In the genomic region with DNA sequence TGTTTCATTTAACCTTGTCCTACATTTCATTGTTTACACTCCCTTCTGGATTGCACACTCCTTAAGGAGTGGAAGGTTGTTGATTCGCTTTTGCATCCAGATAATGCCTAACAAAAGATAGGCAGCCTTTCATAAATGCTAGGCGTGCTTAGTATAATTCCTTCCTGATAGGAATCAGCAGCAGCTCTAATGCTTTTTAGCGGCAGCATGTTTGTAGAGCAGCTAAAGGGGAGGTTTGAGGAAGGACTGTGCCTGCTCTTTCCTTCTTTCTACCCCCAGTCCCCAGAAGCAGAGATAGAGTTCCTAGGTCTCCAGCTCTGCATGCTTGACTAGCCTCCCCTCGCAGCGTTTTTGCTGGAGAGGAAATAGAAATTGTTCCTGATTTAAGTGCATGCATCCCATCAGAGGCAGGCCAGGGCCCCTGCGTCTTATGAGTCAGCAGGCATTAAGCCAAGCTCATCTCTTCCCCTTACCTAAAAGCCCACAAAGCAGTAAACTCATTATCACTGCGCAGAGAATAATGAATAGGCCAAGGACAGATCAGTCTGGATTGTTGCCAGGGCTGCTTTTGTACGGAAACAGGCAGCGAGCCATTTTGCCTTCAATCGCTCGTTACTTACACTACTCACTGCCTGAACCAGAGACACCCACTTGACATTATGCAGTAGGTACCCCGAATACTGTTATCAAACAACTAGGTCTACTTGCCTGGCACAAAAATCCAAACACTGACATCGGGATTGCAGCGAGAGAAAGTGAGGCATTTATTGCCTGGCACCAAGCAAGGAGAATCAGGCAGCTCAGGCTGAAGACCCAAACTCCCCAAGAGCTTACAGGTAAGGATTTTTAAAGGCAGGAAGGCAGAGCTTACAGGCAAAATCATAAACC, we compare ENCODE assay signal across 8 cellular contexts. TPM values are rescaled to one million over a fixed set of nuclear protein-coding genes. Genes with fewer than 3 reads are reported as not detected.
A peak's percentile ranks its signal among the peaks of the same experiment; 100 is the strongest.
DNase-seq lines count a peak whose midpoint lies in the region; ATAC-seq lines count a peak whose summit lies in the region.
"Had no signal": no experiment of that assay in that cellular context is flagged by ENCODE, and none has a peak within 500 bp of the region (broad histone marks: within the 10 kb centered on the region; RNA-seq: fewer than 3 reads in every experiment).

No MANE protein-coding gene starts in this region.

- ATAC-seq in GM19324 (IDR thresholded peaks at IDR 0.05; ENCODE audit: low FRiP score, unreplicated experiment), result no peak
- ATAC-seq in GM19455 (IDR thresholded peaks at IDR 0.05; ENCODE audit: unreplicated experiment), result no peak
- ATAC-seq in HG02610 (IDR thresholded peaks at IDR 0.05; ENCODE audit: unreplicated experiment), result no peak

- DNase-seq in HT1080 (ENCODE audit: low read depth) (peak; percentile 97), NCI-H524 treated with DMSO at 0.1 percent for 48 hours (lab: John Stamatoyannopoulos, UW) (peak; percentile 90), myocyte (ENCODE audit: low read depth) (peak; percentile 24)

- peak overlapping the region; percentile 10 for H3K27ac ChIP-seq in cingulate gyrus (ENCODE audit: low read depth, low read length)

RNA-seq across cellular contexts. Expression of a gene that starts 14.1 kb away (rescaled TPM):
- total RNA-seq in HT1080 (2014; rRNA removed; shearing (Covaris generic)), result not detected in 2 replicates
- not detected in 2 replicates for polyA plus RNA-seq in HT1080 (2015; cell fraction: cytosol; rRNA removed)
- not detected in 2 replicates for polyA plus RNA-seq in HT1080 (2015; cell fraction: nucleus; rRNA removed)
- not detected in 2 replicates for total RNA-seq in myocyte
- polyA plus RNA-seq in myocyte (2012), result not detected
- total RNA-seq: mononuclear cell had no signal

RNA-seq across cellular contexts. Expression of a gene that starts 42.9 kb away (rescaled TPM):
- total RNA-seq in HT1080 (2014; rRNA removed; shearing (Covaris generic)), result 8.0 and 9.5 TPM in 2 replicates
- polyA plus RNA-seq in HT1080 (2015; cell fraction: cytosol; rRNA removed), result 4.8 and 6.9 TPM in 2 replicates
- polyA plus RNA-seq in HT1080 (2015; cell fraction: nucleus; rRNA removed), result 14.2 and 14.3 TPM in 2 replicates
- 14.9 and 15.3 TPM in 2 replicates for total RNA-seq in myocyte
- 8.5 TPM for polyA plus RNA-seq in myocyte (2012)

Comparison
In these comparisons a context has a peak if more than half of its experiments do, and no peak if none do; other contexts are left out.
1. DNase-seq: peak in every context shown above with its lines; median percentile 97 in HT1080; 90 in NCI-H524 treated with DMSO at 0.1 percent for 48 hours; 24 in myocyte.